In genomic region chr7:129091484-129092002, GRCh38 we compare ENCODE assay signal across 8 cellular contexts. TPM values are rescaled to one million over a fixed set of nuclear protein-coding genes. Genes with fewer than 3 reads are reported as not detected.
DNase-seq lines count a peak whose midpoint lies in the region; ATAC-seq and TF ChIP-seq lines count a peak whose summit lies in the region.

No MANE protein-coding gene starts in this region.

- no peak overlapping the region for H3K4me3 ChIP-seq in coronary artery
- H3K4me3 ChIP-seq in liver (ENCODE audit: low read depth in 1 of 3, low read length in 3 of 3): peak overlapping the region in 1 of 3 donors; percentile 15

- no peak overlapping the region for H3K4me3 Mint-ChIP-seq in activated CD4-positive, alpha-beta T cell treated with anti-CD3 and anti-CD28 coated beads, Interleukin-2, amount 10 ng/mL, durations not matched to agents 7 days and 5 days

- POLR2A ChIA-PET in GM10248 (lab: Yijun Ruan, JAX): interaction anchor here (1.1 to 1.5 kb wide), 2 partner anchors 72 to 151 kb away, joined by 3 to 5 read pairs; no protein-coding TSS in a partner anchor
- POLR2A ChIA-PET in activated CD4-positive, alpha-beta T cell treated with anti-CD3 and anti-CD28 coated beads, Interleukin-2, amount 10 ng/mL, durations not matched to agents 7 days and 5 days (lab: Charles Lee): no interaction called here

- H3K27ac ChIP-seq in coronary artery (no peak overlapping the region), liver (ENCODE audit: low read depth in 1 of 2, low read length in 2 of 2) (peak overlapping the region in 1 of 2 donors; percentile 41)

- H3K27ac Mint-ChIP-seq in activated CD4-positive, alpha-beta T cell treated with anti-CD3 and anti-CD28 coated beads, Interleukin-2, amount 10 ng/mL, durations not matched to agents 7 days and 5 days: no peak overlapping the region

- TF ChIP-seq RAD21 in liver (IDR thresholded peaks at IDR 0.05): peak; percentile 96 to 98

- H3K9me3 Mint-ChIP-seq in activated CD4-positive, alpha-beta T cell treated with anti-CD3 and anti-CD28 coated beads, Interleukin-2, amount 10 ng/mL, durations not matched to agents 7 days and 5 days: no peaks in the 10 kb centered on the region

- no peak overlapping the region for H3K9ac ChIP-seq in liver (ENCODE audit: low read depth in 1 of 2, low read length in 2 of 2)

- H3K36me3 ChIP-seq in liver (ENCODE audit: control insufficient read depth in 4 of 4, insufficient read depth in 3 of 4, low read depth in 1 of 4, low read length in 3 of 4): no peaks in the 10 kb centered on the region

- H3K9me3 ChIP-seq in liver (ENCODE audit: control insufficient read depth in 4 of 4, low read length in 3 of 4): no peaks in the 10 kb centered on the region

- peak; percentile 95 for TF ChIP-seq CTCF in GM10248 (IDR thresholded peaks at IDR 0.05; ENCODE audit: control extremely low read depth, extremely low read depth, low read depth, missing control alignments)
- TF ChIP-seq CTCF in coronary artery (IDR thresholded peaks at IDR 0.05): peak; percentile 96
- TF ChIP-seq CTCF in liver (IDR thresholded peaks at IDR 0.05; ENCODE audit: low read depth, low read length, missing input control): peak; percentile 97

- CTCF ChIA-PET in GM10248 (lab: Yijun Ruan, JAX): interaction anchor here (0.6 to 10.8 kb wide), 80 partner anchors 8 to 647 kb away, joined by 3 to 223 read pairs (median 5); partner anchors contain the start of genes ATP6V1F, IRF5, KCP and TNPO3
- CTCF ChIA-PET in activated CD4-positive, alpha-beta T cell treated with anti-CD3 and anti-CD28 coated beads, Interleukin-2, amount 10 ng/mL, durations not matched to agents 7 days and 5 days (lab: Charles Lee): interaction anchor here (0.6 to 2.5 kb wide), 32 partner anchors 8 to 1019 kb away, joined by 3 to 16 read pairs (median 3); no protein-coding TSS in a partner anchor

- peaks cover 3 to 20% (median 13%) of the 10 kb centered on the region in 4 donors for H3K4me1 ChIP-seq in liver (ENCODE audit: control insufficient read depth in 4 of 4, insufficient read depth in 4 of 4, low read length in 3 of 4)

- H3K36me3 Mint-ChIP-seq in activated CD4-positive, alpha-beta T cell treated with anti-CD3 and anti-CD28 coated beads, Interleukin-2, amount 10 ng/mL, durations not matched to agents 7 days and 5 days (ENCODE audit: low read depth): no peaks in the 10 kb centered on the region

- DNase-seq in GM10248 (ENCODE audit: extremely low spot score): peak; percentile 82
- DNase-seq in NCI-H446 treated with DMSO at 0.1 percent for 48 hours (lab: John Stamatoyannopoulos, UW): peak; percentile 18
- peak; percentile 89 for DNase-seq in activated CD4-positive, alpha-beta T cell treated with anti-CD3 and anti-CD28 coated beads, Interleukin-2, amount 10 ng/mL, durations not matched to agents 7 days and 5 days
- DNase-seq in coronary artery (ENCODE audit: low spot score): peak; percentile 79
- DNase-seq in stimulated activated CD4-positive, alpha-beta T cell treated with anti-CD3 and anti-CD28 coated beads, TNF-alpha, amount 100 ng/mL, for 24 hours (ENCODE audit: low read depth in 3 of 3): peak; percentile 81 to 89 (median 83)

- ATAC-seq in HG03196 (IDR thresholded peaks at IDR 0.05; ENCODE audit: unreplicated experiment) (peak; percentile 51), HG03469 (IDR thresholded peaks at IDR 0.05; ENCODE audit: unreplicated experiment) (no peak)

- WGBS in liver: 4% methylated on average over 11 of the region's 11 CpGs

- H3K27me3 ChIP-seq in liver (ENCODE audit: control insufficient read depth in 4 of 4, insufficient read depth in 4 of 4, low read length in 3 of 4): no peaks in the 10 kb centered on the region

- H3K27me3 Mint-ChIP-seq in activated CD4-positive, alpha-beta T cell treated with anti-CD3 and anti-CD28 coated beads, Interleukin-2, amount 10 ng/mL, durations not matched to agents 7 days and 5 days: no peaks in the 10 kb centered on the region

- peaks cover 39% of the 10 kb centered on the region for H3K4me1 Mint-ChIP-seq in activated CD4-positive, alpha-beta T cell treated with anti-CD3 and anti-CD28 coated beads, Interleukin-2, amount 10 ng/mL, durations not matched to agents 7 days and 5 days

TF ChIP-seq in liver, 16 proteins besides CTCF, POLR2A, EP300 and RAD21:
- TF ChIP-seq GABPA (IDR thresholded peaks at IDR 0.05 in 1 of 2, conservative IDR thresholded peaks at IDR 0.05 in 1 of 2): peak in 1 of 2 donors; percentile 45
- no peak for TF ChIP-seq SP1 (IDR thresholded peaks at IDR 0.05)
- TF ChIP-seq RXRA (IDR thresholded peaks at IDR 0.05): no peak

RNA-seq across cellular contexts. Expression of gene TNPO3, which starts 36.6 kb away (rescaled TPM):
- total RNA-seq in activated CD4-positive, alpha-beta T cell treated with anti-CD3 and anti-CD28 coated beads, Interleukin-2, amount 10 ng/mL, durations not matched to agents 7 days and 5 days: 10 to 100 TPM; 44.3 to 48.1 TPM
- 10 to 100 TPM; 26.5 to 38.9 TPM for total RNA-seq in liver
- polyA plus RNA-seq in liver: 10 to 100 TPM in 1 of 2 donors, 1 to 10 TPM in 1; 9.2 to 13.6 TPM

RNA-seq across cellular contexts. Expression of gene TSPAN33, which starts 53.0 kb away (rescaled TPM):
- total RNA-seq in activated CD4-positive, alpha-beta T cell treated with anti-CD3 and anti-CD28 coated beads, Interleukin-2, amount 10 ng/mL, durations not matched to agents 7 days and 5 days: 1 to 10 TPM; 2.8 to 3.0 TPM
- total RNA-seq in liver: 10 to 100 TPM; 18.1 to 29.3 TPM
- 10 to 100 TPM; 13.4 to 22.8 TPM for polyA plus RNA-seq in liver

Comparison
In these comparisons a context has a peak if more than half of its experiments do, and no peak if none do; other contexts are left out.
1. DNase-seq: peak in every context shown above with its lines; median percentile 89 in activated CD4-positive, alpha-beta T cell treated with anti-CD3 and anti-CD28 coated beads, Interleukin-2, amount 10 ng/mL, durations not matched to agents 7 days and 5 days; 83 in stimulated activated CD4-positive, alpha-beta T cell treated with anti-CD3 and anti-CD28 coated beads, TNF-alpha, amount 100 ng/mL, for 24 hours; 82 in GM10248; 79 in coronary artery; 18 in NCI-H446 treated with DMSO at 0.1 percent for 48 hours.
2. RNA of gene TSPAN33, which starts 53.0 kb away (total RNA-seq): 18.1 to 29.3 TPM in liver; 2.8 to 3.0 TPM in activated CD4-positive, alpha-beta T cell treated with anti-CD3 and anti-CD28 coated beads, Interleukin-2, amount 10 ng/mL, durations not matched to agents 7 days and 5 days; every median in the first group is over 4 times any median in the second.
3. Peak in every context shown above with its lines, with median percentiles within 50 percentile points of each other: CTCF ChIP-seq.